27 cellular contexts compared by ENCODE assay signal in genomic region chr7:21538936-21539335, GRCh38. TPM values are rescaled to one million over a fixed set of nuclear protein-coding genes. Genes with fewer than 3 reads are reported as not detected.
"Had no signal": no experiment of that assay in that cellular context is flagged by ENCODE, and none has a peak within 500 bp of the region (broad histone marks: within the 10 kb centered on the region; RNA-seq: fewer than 3 reads in every experiment).

No MANE protein-coding gene starts in this region.

- H3K9me3 Mint-ChIP-seq: stimulated activated memory B cell treated with anti-CD40 and anti-IgM and Interleukin-4, amounts not matched to agents 10 μg/mL and 1 μg/mL and 100 μg/mL, for 72 hours; type B pancreatic cell had no signal

- H3K27ac Mint-ChIP-seq: naive thymus-derived CD4-positive, alpha-beta T cell; nephron; neural progenitor cell; stimulated activated memory B cell treated with anti-CD40 and anti-IgM and Interleukin-4, amounts not matched to agents 10 μg/mL and 1 μg/mL and 100 μg/mL, for 72 hours; type B pancreatic cell had no signal

- ATAC-seq: foreskin keratinocyte; gastroesophageal sphincter; heart left ventricle; left cardiac atrium; left lung; naive thymus-derived CD4-positive, alpha-beta T cell; stimulated activated memory B cell treated with anti-CD40 and anti-IgM and Interleukin-4, amounts not matched to agents 10 μg/mL and 1 μg/mL and 100 μg/mL, for 72 hours; stimulated activated naive CD8-positive, alpha-beta T cell treated with anti-CD3 and anti-CD28 coated beads, Interleukin-15, Interleukin-2, amounts not matched to agents 100 U/mL and 50 U/mL, for 24 hours had no signal

- H2AFZ ChIP-seq: neural progenitor cell had no signal

- H3K27me3 ChIP-seq: right atrium auricular region, testis had no signal

- H3K36me3 Mint-ChIP-seq: neural progenitor cell; stimulated activated memory B cell treated with anti-CD40 and anti-IgM and Interleukin-4, amounts not matched to agents 10 μg/mL and 1 μg/mL and 100 μg/mL, for 72 hours; type B pancreatic cell had no signal

- H3K4me1 ChIP-seq: foreskin keratinocyte, prostate gland had no signal

- DNase-seq: colonic mucosa; dermis blood vessel endothelial cell; effector memory CD4-positive, alpha-beta T cell; foreskin keratinocyte; heart left ventricle; hippocampal formation; left cardiac atrium; left lung; mesendoderm; midbrain; naive thymus-derived CD4-positive, alpha-beta T cell; spleen; stimulated activated CD4-positive, alpha-beta T cell treated with anti-CD3 and anti-CD28 coated beads, Interleukin-4, amount 100 ng/mL, for 4 hours; stimulated activated naive CD8-positive, alpha-beta T cell treated with anti-CD3 and anti-CD28 coated beads, Interleukin-15, Interleukin-2, amounts not matched to agents 100 U/mL and 50 U/mL, for 24 hours; substantia nigra; testis; tibial artery had no signal

- H3K4me3 ChIP-seq: colonic mucosa, esophagus muscularis mucosa, gastroesophageal sphincter, heart left ventricle, left lung, neural progenitor cell, prostate gland, right atrium auricular region, skin epidermis, spleen, testis, tibial artery had no signal

- H3K36me3 ChIP-seq: colonic mucosa, esophagus muscularis mucosa, gastroesophageal sphincter, heart left ventricle, left lung, neural progenitor cell, prostate gland, right atrium auricular region, spleen, tibial artery had no signal

- H3K27ac ChIP-seq: colonic mucosa, esophagus muscularis mucosa, foreskin keratinocyte, gastroesophageal sphincter, heart left ventricle, left lung, neural progenitor cell, prostate gland, right atrium auricular region, skin epidermis, spleen, testis, tibial artery had no signal

- H3K4me3 Mint-ChIP-seq: naive thymus-derived CD4-positive, alpha-beta T cell; nephron; neural progenitor cell; stimulated activated memory B cell treated with anti-CD40 and anti-IgM and Interleukin-4, amounts not matched to agents 10 μg/mL and 1 μg/mL and 100 μg/mL, for 72 hours; type B pancreatic cell had no signal

- H3K4me2 ChIP-seq: neural progenitor cell had no signal

RNA-seq across cellular contexts. Expression of gene DNAH11, which starts 3.9 kb away (rescaled TPM):
- total RNA-seq: foreskin keratinocyte, kidney epithelial cell had no signal
